In the genomic region with DNA sequence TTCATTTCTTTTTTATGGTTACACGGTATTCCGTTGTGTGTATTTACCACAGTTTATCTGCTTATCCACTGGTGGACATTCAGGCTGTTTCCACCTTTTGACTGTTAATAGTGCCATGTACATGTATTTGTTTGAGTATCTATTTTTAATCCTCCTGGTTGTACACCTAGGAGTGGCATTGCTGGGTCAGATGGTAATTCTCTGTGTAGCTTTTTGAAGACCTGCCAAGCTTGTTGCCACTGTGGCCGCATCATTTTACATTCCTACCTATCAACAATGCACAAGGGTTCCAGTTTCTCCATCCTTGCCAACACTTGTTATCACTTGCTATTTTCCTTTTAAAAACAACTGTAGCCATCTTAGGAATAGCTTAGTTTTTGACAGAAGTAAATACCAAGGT, we compare ENCODE assay signal across 25 cellular contexts.
"Had no signal": no experiment of that assay in that cellular context is flagged by ENCODE, and none has a peak within 500 bp of the region (broad histone marks: within the 10 kb centered on the region; RNA-seq: fewer than 3 reads in every experiment).

No MANE protein-coding gene starts in this region.

- H3K9me3 ChIP-seq: mucosa of descending colon, neutrophil, pancreas, suprapubic skin, transverse colon, upper lobe of right lung, uterus had no signal

- DNase-seq: cerebellar nuclear complex; cortex of kidney; effector memory CD8-positive, alpha-beta T cell; erythroblast; hypothalamus; immature natural killer cell; islet precursor cell; kidney glomerular epithelial cell; mesenchymal stem cell; mucosa of descending colon; naive B cell; pancreas; stimulated activated CD4-positive, alpha-beta T cell treated with anti-CD3 and anti-CD28 coated beads, Interleukin-2, amount 100 ng/mL, for 24 hours; stimulated activated CD4-positive, alpha-beta T cell treated with anti-CD3 and anti-CD28 coated beads, Interleukin-4, amount 100 ng/mL, for 24 hours; transverse colon; upper lobe of right lung; uterus had no signal

- H3K27me3 ChIP-seq: neutrophil, pancreas, suprapubic skin, transverse colon, upper lobe of right lung, uterus had no signal

- ATAC-seq: effector memory CD8-positive, alpha-beta T cell; mucosa of descending colon; natural killer cell treated with Interleukin-12 subunit alpha and Interleukin-12 subunit beta and Interleukin-15 and Interleukin-18, amount 100 ng/mL, for 72 hours; pancreas; sciatic nerve; stimulated activated memory B cell treated with anti-CD40 and anti-IgM and Interleukin-4, amounts not matched to agents 10 μg/mL and 1 μg/mL and 100 μg/mL, for 72 hours; upper lobe of right lung had no signal

- H3K27me3 Mint-ChIP-seq: effector memory CD8-positive, alpha-beta T cell; naive B cell; natural killer cell treated with Interleukin-12 subunit alpha and Interleukin-12 subunit beta and Interleukin-15 and Interleukin-18, amount 100 ng/mL, for 72 hours; stimulated activated memory B cell treated with anti-CD40 and anti-IgM and Interleukin-4, amounts not matched to agents 10 μg/mL and 1 μg/mL and 100 μg/mL, for 72 hours; stimulated activated naive CD8-positive, alpha-beta T cell treated with anti-CD3 and anti-CD28 coated beads, Interleukin-15, Interleukin-2, amounts not matched to agents 100 ng/mL and 50 ng/mL, for 24 hours had no signal

- H3K4me1 ChIP-seq: pancreas, suprapubic skin, transverse colon, upper lobe of right lung, uterus had no signal

- H3K27ac Mint-ChIP-seq: mesothelial cell of epicardium; natural killer cell treated with Interleukin-12 subunit alpha and Interleukin-12 subunit beta and Interleukin-15 and Interleukin-18, amount 100 ng/mL, for 72 hours; stimulated activated memory B cell treated with anti-CD40 and anti-IgM and Interleukin-4, amounts not matched to agents 10 μg/mL and 1 μg/mL and 100 μg/mL, for 72 hours; stimulated activated naive CD8-positive, alpha-beta T cell treated with anti-CD3 and anti-CD28 coated beads, Interleukin-15, Interleukin-2, amounts not matched to agents 100 ng/mL and 50 ng/mL, for 24 hours had no signal

- H3K4me1 Mint-ChIP-seq: immature natural killer cell, mesothelial cell of epicardium, neural crest cell had no signal

- H3K4me3 Mint-ChIP-seq: effector memory CD8-positive, alpha-beta T cell; immature natural killer cell; mesothelial cell of epicardium; naive B cell; natural killer cell treated with Interleukin-12 subunit alpha and Interleukin-12 subunit beta and Interleukin-15 and Interleukin-18, amount 100 ng/mL, for 72 hours; neural crest cell; stimulated activated memory B cell treated with anti-CD40 and anti-IgM and Interleukin-4, amounts not matched to agents 10 μg/mL and 1 μg/mL and 100 μg/mL, for 72 hours; stimulated activated naive CD8-positive, alpha-beta T cell treated with anti-CD3 and anti-CD28 coated beads, Interleukin-15, Interleukin-2, amounts not matched to agents 100 ng/mL and 50 ng/mL, for 24 hours had no signal

- H3K4me3 ChIP-seq: mucosa of descending colon, pancreas, suprapubic skin, transverse colon, upper lobe of right lung, uterus had no signal

- H3K9me3 Mint-ChIP-seq: effector memory CD8-positive, alpha-beta T cell; immature natural killer cell; mesothelial cell of epicardium; naive B cell; natural killer cell treated with Interleukin-12 subunit alpha and Interleukin-12 subunit beta and Interleukin-15 and Interleukin-18, amount 100 ng/mL, for 72 hours; neural crest cell; stimulated activated memory B cell treated with anti-CD40 and anti-IgM and Interleukin-4, amounts not matched to agents 10 μg/mL and 1 μg/mL and 100 μg/mL, for 72 hours; stimulated activated naive CD8-positive, alpha-beta T cell treated with anti-CD3 and anti-CD28 coated beads, Interleukin-15, Interleukin-2, amounts not matched to agents 100 ng/mL and 50 ng/mL, for 24 hours had no signal

- H3K27ac ChIP-seq: neutrophil, pancreas, suprapubic skin, transverse colon, upper lobe of right lung, uterus had no signal

- H3K36me3 ChIP-seq: uterus had no signal
